In genomic region chr6:98871821-98872220, GRCh38 we compare ENCODE assay signal across 19 cellular contexts. TPM values are rescaled to one million over a fixed set of nuclear protein-coding genes. Genes with fewer than 3 reads are reported as not detected.
"Had no signal": no experiment of that assay in that cellular context is flagged by ENCODE, and none has a peak within 500 bp of the region (broad histone marks: within the 10 kb centered on the region; RNA-seq: fewer than 3 reads in every experiment).

No MANE protein-coding gene starts in this region.

- H3K27me3 ChIP-seq: MG63, SJSA1 had no signal

- DNase-seq: KBM-7, MG63, NCI-H1092, NCI-H1417 treated with DMSO at 0.1 percent for 48 hours, NCI-H146, NCI-H1694 treated with DMSO at 0.1 percent for 48 hours, NCI-H2081, NCI-H2107, NCI-H2227 treated with DMSO at 0.1 percent for 48 hours, NCI-H524, NCI-H526 treated with DMSO at 0.1 percent for 48 hours, NCI-H774, Right ventricle myocardium superior, RPMI8226, SIG-M5 had no signal

- H3K9me3 ChIP-seq: MG63, SJSA1 had no signal

- H3K4me3 ChIP-seq: MG63, SJSA1, SK-N-MC had no signal

- H3K27ac ChIP-seq: SJSA1, SK-N-MC had no signal

- H3K36me3 ChIP-seq: MG63, SJSA1 had no signal

RNA-seq across cellular contexts. Expression of gene POU3F2, which starts 37.4 kb away (rescaled TPM):
- total RNA-seq: HT-29, NCI-H460, Right ventricle myocardium superior, SJSA1 had no signal
